8 cellular contexts compared by ENCODE assay signal in genomic region chr9:1047605-1048235, GRCh38. TPM values are rescaled to one million over a fixed set of nuclear protein-coding genes. Genes with fewer than 3 reads are reported as not detected.
DNase-seq lines count a peak whose midpoint lies in the region; ATAC-seq and TF ChIP-seq lines count a peak whose summit lies in the region.

No MANE protein-coding gene starts in this region.

- in situ Hi-C loops in Panc1 (cut with HindIII; ENCODE audit: low pct_unique_long_range_greater_than_20kb, low sequenced_read_pairs): no loop called here

- TF ChIP-seq CTCF in Panc1 (IDR thresholded peaks at IDR 0.05) (no peak), fibroblast of mammary gland (conservative IDR thresholded peaks at IDR 0.05; ENCODE audit: control insufficient read depth, insufficient read depth, low read depth, low read length) (no peak), GM20000 (IDR thresholded peaks at IDR 0.05; ENCODE audit: extremely low read depth, missing control alignments) (no peak)

- H3K4me3 ChIP-seq in Panc1 (ENCODE audit: low read depth in 2 of 2, low read length in 2 of 2) (peak overlapping the region; percentile 20 to 39), fibroblast of mammary gland (ENCODE audit: control insufficient read depth, low read depth, low read length) (peak overlapping the region; percentile 22)

- POLR2A ChIA-PET in Panc1 (lab: Charles Lee): no interaction called here

- intact Hi-C loops in Panc1 (cut with micrococcal nuclease; ENCODE audit: unreplicated experiment) (no loop called here), sciatic nerve (cut with DNase I) (no loop called here)

- CTCF ChIA-PET in Panc1 (lab: Charles Lee): no interaction called here

- H3K9me3 ChIP-seq in Panc1 (ENCODE audit: control insufficient read depth, insufficient read depth, low read depth, low read length): no peaks in the 10 kb centered on the region

- ATAC-seq in Panc1 (peak; percentile 45; the same call in 1 of the 2 replicates), sciatic nerve (no peak), GM18517 (IDR thresholded peaks at IDR 0.05; ENCODE audit: unreplicated experiment) (no peak)

- DNase-seq in Daoy (ENCODE audit: low read depth) (peak; percentile 60), Panc1 (ENCODE audit: low read depth, low spot score) (no peak), fibroblast of mammary gland (ENCODE audit: low read depth) (no peak), sciatic nerve (ENCODE audit: low spot score) (peak; percentile 66), GM20000 (ENCODE audit: low spot score) (no peak), D341Med (ENCODE audit: low spot score) (no peak), caudate nucleus (lab: John Stamatoyannopoulos, UW) (no peak)

- H3K27me3 ChIP-seq in Panc1 (ENCODE audit: control insufficient read depth, insufficient read depth, low read length): no peaks in the 10 kb centered on the region

- H3K27ac ChIP-seq in Panc1 (ENCODE audit: low read length) (no peak overlapping the region), caudate nucleus (ENCODE audit: low read depth, low read length) (no peak overlapping the region)

- H3K36me3 ChIP-seq in Panc1 (ENCODE audit: control insufficient read depth, insufficient read depth, low read length): no peaks in the 10 kb centered on the region

- H3K4me1 ChIP-seq in Panc1 (ENCODE audit: control insufficient read depth, insufficient read depth, low read length): no peaks in the 10 kb centered on the region

- no TSS peak for BruUV-seq in Panc1 (replicated peaks; lab: Mats Ljungman, UMichigan)

RNA-seq across cellular contexts. Expression of gene DMRT2, which starts 2.4 kb away (rescaled TPM):
- total RNA-seq in Daoy (2014; rRNA removed; shearing (Covaris generic)): 14.4 and 15.4 TPM in 2 replicates
- total RNA-seq in Panc1 (2021; ENCODE audit: unreplicated experiment) (not detected), sciatic nerve (2.4 TPM)
- not detected for polyA plus RNA-seq in Panc1 (2012; ENCODE audit: insufficient read length)

Comparison
In these comparisons a context has a peak if more than half of its experiments do, and no peak if none do; other contexts are left out.
1. DNase-seq: peak in Daoy (single experiment) and sciatic nerve (single experiment); none in Panc1 (single experiment), fibroblast of mammary gland (single experiment), GM20000 (single experiment), D341Med (single experiment) and caudate nucleus (0 of 61).